ENCODE assay signal across 8 cellular contexts in genomic region chr15:88465633-88466219, GRCh38. TPM values are rescaled to one million over a fixed set of nuclear protein-coding genes. Genes with fewer than 3 reads are reported as not detected.
A peak's percentile ranks its signal among the peaks of the same experiment; 100 is the strongest.
DNase-seq lines count a peak whose midpoint lies in the region; ATAC-seq and TF ChIP-seq lines count a peak whose summit lies in the region.

No MANE protein-coding gene starts in this region.

- H3K4me3 Mint-ChIP-seq in activated T-cell treated with anti-CD3 and anti-CD28 coated beads, Interleukin-2, amount 50 U/mL, for 72 hours: peak overlapping the region; percentile 83 to 98

- H3K27ac Mint-ChIP-seq in activated T-cell treated with anti-CD3 and anti-CD28 coated beads, Interleukin-2, amount 50 U/mL, for 72 hours: peak overlapping the region; percentile 99

- H3K9me3 Mint-ChIP-seq in activated T-cell treated with anti-CD3 and anti-CD28 coated beads, Interleukin-2, amount 50 U/mL, for 72 hours: no peaks in the 10 kb centered on the region

- no peak for TF ChIP-seq CTCF in AG09309 (IDR thresholded peaks at IDR 0.05; ENCODE audit: control insufficient read depth, insufficient read depth, low read depth, low read length, missing control alignments)

- H3K4me1 Mint-ChIP-seq in activated T-cell treated with anti-CD3 and anti-CD28 coated beads, Interleukin-2, amount 50 U/mL, for 72 hours (ENCODE audit: low read depth): peaks cover 31% of the 10 kb centered on the region

- DNase-seq in AG09309 (ENCODE audit: low read depth) (peak; percentile 16), HS-27A (ENCODE audit: low read depth) (peak; percentile 63), left lobe of liver (ENCODE audit: low spot score) (peak; percentile 82), NCI-H2227 (lab: John Stamatoyannopoulos, UW; ENCODE audit: unreplicated experiment) (no peak)
- DNase-seq in activated T-cell treated with anti-CD3 and anti-CD28 coated beads, Interleukin-2, amount 50 U/mL, for 72 hours: peak; percentile 52 to 55
- DNase-seq in activated effector memory CD4-positive, alpha-beta T cell treated with Interleukin-2 at 50 U/mL for 16 hours: no peak

- peak; percentile 42 to 66 for ATAC-seq in activated T-cell treated with anti-CD3 and anti-CD28 coated beads, Interleukin-2, amount 50 U/mL, for 72 hours (replicated peaks in 1 of 2)
- ATAC-seq in left lobe of liver (peak; percentile 67), GM21723 (IDR thresholded peaks at IDR 0.05; ENCODE audit: unreplicated experiment) (no peak), HG03378 (IDR thresholded peaks at IDR 0.05; ENCODE audit: unreplicated experiment) (no peak)

- H3K36me3 Mint-ChIP-seq in activated T-cell treated with anti-CD3 and anti-CD28 coated beads, Interleukin-2, amount 50 U/mL, for 72 hours (ENCODE audit: insufficient read depth in 2 of 2): peaks cover 8 to 23% of the 10 kb centered on the region in 2 donors

- no peaks in the 10 kb centered on the region for H3K27me3 Mint-ChIP-seq in activated T-cell treated with anti-CD3 and anti-CD28 coated beads, Interleukin-2, amount 50 U/mL, for 72 hours (ENCODE audit: low read depth)

- no peak overlapping the region for H3K4me3 ChIP-seq in AG09309 (ENCODE audit: control insufficient read depth, low read depth, low read length)

RNA-seq across cellular contexts. Expression of gene MRPL46, which starts 1.5 kb away (rescaled TPM):
- 10 to 100 TPM; 35.8 to 36.7 TPM for total RNA-seq in activated T-cell treated with anti-CD3 and anti-CD28 coated beads, Interleukin-2, amount 50 U/mL, for 72 hours
- 35.1 TPM for total RNA-seq in left lobe of liver

RNA-seq across cellular contexts. Expression of gene MRPS11, which starts 1.8 kb away (rescaled TPM):
- 10 to 100 TPM; 66.6 to 66.9 TPM for total RNA-seq in activated T-cell treated with anti-CD3 and anti-CD28 coated beads, Interleukin-2, amount 50 U/mL, for 72 hours
- 34.5 TPM for total RNA-seq in left lobe of liver

Comparison
In these comparisons a context has a peak if more than half of its experiments do, and no peak if none do; other contexts are left out.
1. DNase-seq: peak in AG09309 (single experiment), HS-27A (single experiment), activated T-cell treated with anti-CD3 and anti-CD28 coated beads, Interleukin-2, amount 50 U/mL, for 72 hours (2 of 2) and left lobe of liver (single experiment); none in NCI-H2227 (single experiment) and activated effector memory CD4-positive, alpha-beta T cell treated with Interleukin-2 at 50 U/mL for 16 hours (single experiment).
2. ATAC-seq: peak in activated T-cell treated with anti-CD3 and anti-CD28 coated beads, Interleukin-2, amount 50 U/mL, for 72 hours (2 of 2) and left lobe of liver (single experiment); none in GM21723 (single experiment) and HG03378 (single experiment).